22 cellular contexts compared by ENCODE assay signal in the genomic region with DNA sequence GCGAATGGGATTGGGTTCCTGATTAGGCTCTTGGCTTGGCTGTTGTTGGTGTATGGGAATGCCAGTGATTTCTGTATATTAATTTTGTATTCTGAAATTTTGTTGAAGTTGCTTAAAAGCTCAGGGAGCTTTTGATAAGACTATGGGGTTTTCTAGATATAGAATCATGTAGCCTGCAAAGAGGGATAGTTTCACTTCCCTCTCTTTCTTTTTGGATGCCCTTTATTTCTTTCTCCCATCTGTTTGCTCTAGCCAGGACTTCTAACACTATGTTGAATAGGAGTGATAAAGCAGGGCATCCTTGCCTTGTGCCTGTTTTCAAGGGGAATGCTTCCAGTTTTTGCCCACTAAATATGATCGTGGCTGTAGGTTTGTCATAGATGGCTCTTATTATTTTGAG.
"Had no signal": no experiment of that assay in that cellular context is flagged by ENCODE, and none has a peak within 500 bp of the region (broad histone marks: within the 10 kb centered on the region; RNA-seq: fewer than 3 reads in every experiment).

No MANE protein-coding gene starts in this region.

- H3K27me3 Mint-ChIP-seq: dendritic cell treated with granulocyte-macrophage colony-stimulating factor and Interleukin-4, amounts not matched to agents 40 ng/mL and 50 ng/mL, for 4 days; effector memory CD8-positive, alpha-beta T cell had no signal

- H3K36me3 ChIP-seq: esophagus muscularis mucosa, gastrocnemius medialis, heart right ventricle, spleen, suprapubic skin, tibial artery, upper lobe of left lung had no signal

- H3K4me1 ChIP-seq: esophagus muscularis mucosa, gastrocnemius medialis, suprapubic skin, tibial artery, upper lobe of left lung had no signal

- H3K9me3 ChIP-seq: esophagus muscularis mucosa, gastrocnemius medialis, tibial artery had no signal

- H3K4me3 Mint-ChIP-seq: dendritic cell treated with granulocyte-macrophage colony-stimulating factor and Interleukin-4, amounts not matched to agents 40 ng/mL and 50 ng/mL, for 4 days; effector memory CD8-positive, alpha-beta T cell; natural killer cell; neural crest cell had no signal

- ATAC-seq: effector memory CD8-positive, alpha-beta T cell; gastrocnemius medialis; heart right ventricle; left lobe of liver; mucosa of descending colon; natural killer cell; sciatic nerve had no signal

- H3K4me1 Mint-ChIP-seq: natural killer cell, neural crest cell had no signal

- H3K4me3 ChIP-seq: esophagus muscularis mucosa, gastrocnemius medialis, heart right ventricle, mucosa of descending colon, spleen, suprapubic skin, tibial artery, upper lobe of left lung had no signal

- H3K27ac Mint-ChIP-seq: dendritic cell treated with granulocyte-macrophage colony-stimulating factor and Interleukin-4, amounts not matched to agents 40 ng/mL and 50 ng/mL, for 4 days; effector memory CD8-positive, alpha-beta T cell; natural killer cell had no signal

- H3K27me3 ChIP-seq: esophagus muscularis mucosa, gastrocnemius medialis, heart right ventricle, spleen, suprapubic skin, tibial artery, upper lobe of left lung had no signal

- DNase-seq: effector memory CD8-positive, alpha-beta T cell; gastrocnemius medialis; heart right ventricle; hypothalamus; mammary epithelial cell; mucosa of descending colon; natural killer cell; posterior cingulate gyrus; spleen; stimulated activated CD4-positive, alpha-beta T cell treated with anti-CD3 and anti-CD28 coated beads, Interleukin-15, amount 100 ng/mL, for 24 hours; stimulated activated CD4-positive, alpha-beta T cell treated with anti-CD3 and anti-CD28 coated beads, Interleukin-1b, Interleukin-23, amount 100 ng/mL, for 48 hours; stimulated activated CD4-positive, alpha-beta T cell treated with anti-CD3 and anti-CD28 coated beads, Interleukin-4, amount 100 ng/mL, for 24 hours; stimulated activated naive CD4-positive, alpha-beta T cell; tibial artery; upper lobe of left lung had no signal

- H3K27ac ChIP-seq: epithelial cell of prostate, esophagus muscularis mucosa, gastrocnemius medialis, heart right ventricle, suprapubic skin, tibial artery, upper lobe of left lung had no signal
